7 cellular contexts compared by ENCODE assay signal in the genomic region with DNA sequence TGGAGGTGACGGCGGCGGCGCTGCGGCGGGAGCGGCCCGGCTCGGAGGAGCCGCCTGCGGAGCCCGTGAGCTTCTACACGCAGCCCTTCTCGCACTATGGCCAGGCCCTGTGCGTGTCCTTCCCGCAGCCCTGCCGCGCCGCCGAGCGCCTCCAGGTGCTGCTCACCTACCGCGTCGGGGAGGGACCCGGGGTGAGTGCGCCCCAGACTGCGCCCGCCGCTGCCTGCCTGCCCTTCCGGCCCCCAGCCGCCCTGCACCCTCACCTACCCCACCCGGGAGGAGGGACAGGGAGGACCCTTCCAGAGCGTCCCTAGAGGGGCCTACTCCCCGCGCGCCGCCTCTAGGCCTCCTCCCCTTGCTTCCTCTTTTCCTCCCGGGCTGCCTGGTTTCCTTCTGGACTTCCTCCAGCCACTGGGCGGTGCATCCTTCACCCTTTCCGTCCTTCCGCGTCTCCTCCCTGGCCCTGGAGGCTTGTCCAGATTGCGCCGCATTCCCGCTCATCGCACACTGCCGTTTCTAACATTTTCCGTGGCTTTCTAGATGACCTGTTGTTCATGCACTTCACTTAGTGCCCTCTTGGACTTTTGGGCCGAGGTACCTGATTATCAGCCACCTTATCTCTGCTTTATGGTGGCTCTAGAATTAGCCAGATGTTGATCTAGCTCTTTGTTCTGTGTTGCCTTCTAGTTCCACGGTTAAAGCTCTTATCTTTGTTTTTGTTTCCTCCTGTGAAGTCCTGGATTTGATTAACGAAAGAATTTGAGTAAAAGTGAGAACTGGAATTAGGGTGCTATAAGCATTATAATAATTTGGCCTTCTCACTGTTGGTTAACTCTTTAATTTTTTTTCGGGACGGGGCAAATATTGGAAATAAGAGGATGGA. TPM values are rescaled to one million over a fixed set of nuclear protein-coding genes. Genes with fewer than 3 reads are reported as not detected.
DNase-seq lines count a peak whose midpoint lies in the region; ATAC-seq and TF ChIP-seq lines count a peak whose summit lies in the region.

No MANE protein-coding gene starts in this region.

- ATAC-seq in HG02610 (IDR thresholded peaks at IDR 0.05; ENCODE audit: unreplicated experiment) (peak; percentile 52), sciatic nerve (peak; percentile 89)

- DNase-seq in NCI-H1092 treated with DMSO at 0.1 percent for 48 hours (lab: John Stamatoyannopoulos, UW) (peak; percentile 74), T-helper 22 cell (ENCODE audit: low read depth) (peak; percentile 33), astrocyte of the hippocampus (ENCODE audit: low read depth, low spot score) (peak; percentile 79), hypothalamus (lab: John Stamatoyannopoulos, UW) (peak in 39 of 51 donors; percentile 18 to 76 (median 41)), sciatic nerve (ENCODE audit: low spot score) (peak; percentile 87)

- H3K4me3 ChIP-seq in GM12875 (ENCODE audit: low read depth, low read length), result peak overlapping the region; percentile 83

- intact Hi-C loops in sciatic nerve (cut with DNase I), result no loop called here

- 0 out of 2 replicates have a peak, but pooled peaks have one; percentile 24 for TF ChIP-seq CTCF in GM12875 (IDR thresholded peaks at IDR 0.05; ENCODE audit: borderline replicate concordance, insufficient read depth, low read depth, low read length)

RNA-seq across cellular contexts. Expression of gene RNPEP, which starts 0.7 kb away (rescaled TPM):
- total RNA-seq in sciatic nerve, result 42.8 TPM

RNA-seq across cellular contexts. Expression of gene ELF3, which starts 27.2 kb away (rescaled TPM):
- 6.4 TPM for total RNA-seq in sciatic nerve

RNA-seq across cellular contexts. Expression of gene TIMM17A, which starts 27.9 kb away (rescaled TPM):
- 28.7 TPM for total RNA-seq in sciatic nerve

RNA-seq across cellular contexts. Expression of gene LMOD1, which starts 36.8 kb away (rescaled TPM):
- 41.6 TPM for total RNA-seq in sciatic nerve

Comparison
In these comparisons a context has a peak if more than half of its experiments do, and no peak if none do; other contexts are left out.
1. Peak in every context shown above with its lines: DNase-seq, ATAC-seq and H3K4me3 ChIP-seq.
2. DNase-seq: peak in every context shown above with its lines; median percentile 87 in sciatic nerve; 79 in astrocyte of the hippocampus; 74 in NCI-H1092 treated with DMSO at 0.1 percent for 48 hours; 41 in hypothalamus; 33 in T-helper 22 cell.